In the genomic region with DNA sequence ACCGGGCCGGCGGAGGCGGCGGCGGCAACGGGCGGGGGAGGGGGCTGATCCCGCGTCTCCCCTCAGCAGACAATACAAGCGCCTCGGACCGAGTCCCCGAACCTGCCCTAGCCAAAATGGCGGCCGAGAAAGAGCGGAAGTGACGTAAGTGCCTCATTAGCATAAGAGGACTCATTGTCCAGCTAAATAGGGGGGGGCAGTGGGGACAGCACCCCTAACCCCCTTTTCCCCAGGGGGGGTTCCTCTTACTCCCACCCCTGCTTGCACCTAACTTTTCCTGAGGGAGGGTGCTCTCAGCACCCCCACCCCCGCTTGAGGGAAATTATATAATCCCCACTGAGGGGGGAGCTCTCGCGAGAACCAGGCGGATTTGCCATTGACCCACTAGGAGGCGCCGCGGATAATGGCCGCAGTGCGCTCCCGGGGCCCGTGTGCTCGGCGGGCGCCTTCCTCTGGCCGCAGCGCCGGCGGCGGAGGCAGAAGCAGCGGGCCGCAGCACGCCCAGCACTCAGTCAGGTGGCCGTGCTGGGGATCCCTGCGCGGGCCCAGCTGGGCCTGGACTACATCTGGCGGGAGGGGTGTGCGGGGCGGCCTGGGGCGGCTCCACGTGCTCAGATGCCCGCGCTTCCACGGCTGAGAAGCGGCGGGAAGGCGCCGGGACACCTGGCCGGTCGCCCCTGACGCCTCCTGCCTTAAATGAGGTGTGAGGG, we compare ENCODE assay signal across 8 cellular contexts. TPM values are rescaled to one million over a fixed set of nuclear protein-coding genes. Genes with fewer than 3 reads are reported as not detected.
DNase-seq lines count a peak whose midpoint lies in the region; ATAC-seq, FAIRE-seq and TF ChIP-seq lines count a peak whose summit lies in the region.

A gene (minus strand): TSS at position 132 of the 710 bp plus-strand sequence. CDS start 27,441 bp downstream, outside the sequence.

- intact Hi-C loops in Right ventricle myocardium superior (cut with DNase I) = loop anchor here (5.0 kb wide), 1 partner anchor 139 kb away; no protein-coding TSS in a partner anchor
- intact Hi-C loops in pancreas (cut with DNase I) = no loop called here
- intact Hi-C loops in thyroid gland (cut with DNase I) = loop anchor here (2.0 kb wide), 1 partner anchor 27 kb away; a partner anchor contains a TSS

- TF ChIP-seq CTCF in GM12875 (IDR thresholded peaks at IDR 0.05; ENCODE audit: borderline replicate concordance, insufficient read depth, low read depth, low read length) (peak; percentile 68), pancreas (IDR thresholded peaks at IDR 0.05) (peak; percentile 34 to 57 (median 50)), thyroid gland (IDR thresholded peaks at IDR 0.05) (peak; percentile 35 to 77 (median 62))

- H3K36me3 ChIP-seq in pancreas (peaks cover 0 to 23% (median 5%) of the 10 kb centered on the region in 3 donors), thyroid gland (peaks cover 7 to 14% of the 10 kb centered on the region in 2 donors)

- H3K9me3 ChIP-seq in pancreas (no peaks in the 10 kb centered on the region), thyroid gland (no peaks in the 10 kb centered on the region)

- WGBS in pancreas, 2 donors = 1% methylated on average over 41 to 58 of the region's 58 CpGs
- WGBS in thyroid gland, 2 donors = 0 to 9% methylated on average over 9 to 21 of the region's 58 CpGs

- ATAC-seq in HG02763 (IDR thresholded peaks at IDR 0.05; ENCODE audit: unreplicated experiment) (peak; percentile 59), Right ventricle myocardium superior (ENCODE audit: poor library complexity) (peak; percentile 92), pancreas (peak; percentile 85 to 91 (median 86))

- H3K4me3 ChIP-seq in GM12875 (ENCODE audit: low read depth, low read length) (peak within 1 kb of the TSS; percentile 82), pancreas (peak within 1 kb of the TSS; percentile 69 to 84 (median 76)), thyroid gland (replicated peaks in 1 of 3) (peak within 1 kb of the TSS in 2 of 3 donors; percentile 84 to 85)

- H3K27ac ChIP-seq in pancreas (peak within 1 kb of the TSS; percentile 99), thyroid gland (peak within 1 kb of the TSS; percentile 97 to 99 (median 97))

- H3K4me1 ChIP-seq in pancreas (peaks cover 0 to 28% (median 15%) of the 10 kb centered on the region in 3 donors), thyroid gland (peaks cover 20% of the 10 kb centered on the region in 2 donors)

- DNase-seq in NCI-H1417 treated with DMSO at 0.1 percent for 48 hours (lab: John Stamatoyannopoulos, UW) (peak; percentile 95), SW 1271 (lab: John Stamatoyannopoulos, UW) (peak; percentile 72 to 91), Right ventricle myocardium superior (peak; percentile 94), pancreas (peak; percentile 87 to 94 (median 91)), thyroid gland (peak; percentile 90 to 91)
- peak; percentile 65 for DNase-seq in activated naive CD8-positive, alpha-beta T cell treated with anti-CD3 and anti-CD28 coated beads, Interleukin-2, amount 50 U/mL, for 16 hours (ENCODE audit: low read depth, low spot score)

- H3K27me3 ChIP-seq in pancreas (no peaks in the 10 kb centered on the region), thyroid gland (no peaks in the 10 kb centered on the region)

- peak in 1 of 2 donors; percentile 84 for TF ChIP-seq POLR2A in thyroid gland (IDR thresholded peaks at IDR 0.05)

- no peak for FAIRE-seq in pancreas (lab: Jason Lieb, UNC)

RNA-seq across cellular contexts. Expression of the gene that starts here (rescaled TPM):
- total RNA-seq in Right ventricle myocardium superior = 28.8 TPM
- 10 to 100 TPM; 18.7 to 33.8 (median 20.5) TPM for total RNA-seq in pancreas
- 10 to 100 TPM; 17.8 to 21.5 TPM for polyA plus RNA-seq in pancreas
- total RNA-seq in thyroid gland = 10 to 100 TPM; 55.5 to 68.9 (median 63.5) TPM

Comparison
In these comparisons a context has a peak if more than half of its experiments do, and no peak if none do; other contexts are left out.
1. Peak in every context shown above with its lines: DNase-seq, ATAC-seq, H3K4me3 ChIP-seq and H3K27ac ChIP-seq.
2. intact Hi-C loops: an anchor here in Right ventricle myocardium superior (5.0 kb wide) and thyroid gland (2.0 kb wide); none called in pancreas.